ENCODE assay signal across 28 cellular contexts in genomic region chr11:34397120-34397519, GRCh38.
"Had no signal": no experiment of that assay in that cellular context is flagged by ENCODE, and none has a peak within 500 bp of the region (broad histone marks: within the 10 kb centered on the region; RNA-seq: fewer than 3 reads in every experiment).

No MANE protein-coding gene starts in this region.

- H3K27me3 ChIP-seq: ascending aorta, body of pancreas, Peyer's patch, SJSA1 had no signal

- H3K4me1 ChIP-seq: ascending aorta, body of pancreas, Peyer's patch had no signal

- H3K27ac ChIP-seq: ascending aorta, body of pancreas, Peyer's patch, SJSA1 had no signal

- ATAC-seq: activated CD8-positive, alpha-beta memory T cell treated with anti-CD3 and anti-CD28 coated beads, Interleukin-2, amount 10 ng/mL, durations not matched to agents 7 days and 5 days; activated naive CD4-positive, alpha-beta T cell treated with anti-CD3 and anti-CD28 coated beads, Interleukin-2, amount 50 U/mL, for 72 hours; activated naive CD8-positive, alpha-beta T cell treated with anti-CD3 and anti-CD28 coated beads, Interleukin-2, amount 50 U/mL, for 24 hours; body of pancreas; T-cell had no signal

- H3K36me3 ChIP-seq: ascending aorta, Peyer's patch, SJSA1 had no signal

- DNase-seq: activated B cell treated with CpG ODN at 0.5 μM for 24 hours; activated CD4-positive, alpha-beta T cell treated with anti-CD3 and anti-CD28 coated beads for 1 hour; activated CD4-positive, alpha-beta T cell treated with anti-CD3 and anti-CD28 coated beads, Interleukin-2, amount 10 ng/mL, durations not matched to agents 24 days and 14 days; activated CD4-positive, alpha-beta T cell treated with anti-CD3 and anti-CD28 coated beads, Interleukin-2, amount 50 U/mL, for 48 hours; activated CD8-positive, alpha-beta memory T cell treated with anti-CD3 and anti-CD28 coated beads, Interleukin-2, amount 10 ng/mL, durations not matched to agents 7 days and 5 days; activated effector memory CD4-positive, alpha-beta T cell treated with Interleukin-2 at 50 U/mL for 16 hours; activated naive CD4-positive, alpha-beta T cell treated with Interleukin-2 at 50 U/mL for 16 hours; activated naive CD8-positive, alpha-beta T cell treated with anti-CD3 and anti-CD28 coated beads, Interleukin-2, amount 50 U/mL, for 24 hours; activated T-cell treated with anti-CD3 and anti-CD28 coated beads, Interleukin-2, amount 50 U/mL, for 24 hours; amniotic stem cell; body of pancreas; central memory CD4-positive, alpha-beta T cell; NCI-H1092; NCI-H1417; NCI-H1930; NCI-H2171; NCI-H2227 treated with DMSO at 0.1 percent for 48 hours; NCI-H446 treated with DMSO at 0.1 percent for 48 hours; NCI-H524 treated with DMSO at 0.1 percent for 48 hours; NCI-H774; Peyer's patch; SHP77; T-cell; T-helper 2 cell; T1000 had no signal

- H3K9me3 ChIP-seq: ascending aorta, body of pancreas, Peyer's patch had no signal

- H3K4me3 ChIP-seq: ascending aorta, body of pancreas, Peyer's patch, SJSA1 had no signal
